24 cellular contexts compared by ENCODE assay signal in genomic region chr16:89892635-89893034, GRCh38. TPM values are rescaled to one million over a fixed set of nuclear protein-coding genes. Genes with fewer than 3 reads are reported as not detected.
DNase-seq lines count a peak whose midpoint lies in the region; ATAC-seq, FAIRE-seq and TF ChIP-seq lines count a peak whose summit lies in the region.
"Had no signal": no experiment of that assay in that cellular context is flagged by ENCODE, and none has a peak within 500 bp of the region (broad histone marks: within the 10 kb centered on the region; RNA-seq: fewer than 3 reads in every experiment).

No MANE protein-coding gene starts in this region.

- RAD21 ChIA-PET in GM12878 (lab: Charles Lee; ENCODE audit: unreplicated experiment) = no interaction called here

- H3K79me1 ChIP-seq in neuronal stem cell (ENCODE audit: low read depth, low read length) = peaks cover 6% of the 10 kb centered on the region

- H4K8ac ChIP-seq in neuronal stem cell (ENCODE audit: low read depth, low read length) = no peak overlapping the region

- 97% methylated on average over 9 of the region's 9 CpGs for WGBS in GM12878 (ENCODE audit: insufficient coverage, insufficient replicate concordance, low lambda C conversion rate, missing lambda C conversion rate)
- no CpG with 5 or more reads among the region's 9 CpGs for WGBS in neuronal stem cell (ENCODE audit: extremely low coverage in 2 of 2, insufficient read length in 2 of 2, insufficient replicate concordance in 1 of 2), 2 donors

- CTCF ChIA-PET in GM12878 (lab: Yijun Ruan, JAX) = no interaction called here

- H3K23ac ChIP-seq in neuronal stem cell (ENCODE audit: low read depth, low read length, poor library complexity) = no peak overlapping the region

- H2BK15ac ChIP-seq in neuronal stem cell (ENCODE audit: low read length) = no peak overlapping the region

- no peaks in the 10 kb centered on the region for H3K27me3 Mint-ChIP-seq in natural killer cell treated with Interleukin-12 subunit alpha and Interleukin-12 subunit beta and Interleukin-15 and Interleukin-18, amount 100 ng/mL, for 72 hours
- H3K27me3 Mint-ChIP-seq in natural killer cell (ENCODE audit: low read depth in 2 of 2) = no peaks in the 10 kb centered on the region
- H3K27me3 Mint-ChIP-seq: B cell; CD4-positive, alpha-beta T cell had no signal

- peak overlapping the region; percentile 6 for H2BK12ac ChIP-seq in neuronal stem cell (ENCODE audit: low read length)

- no peaks in the 10 kb centered on the region for H3K79me2 ChIP-seq in GM12878 (ENCODE audit: control insufficient read depth, insufficient read depth, low read length)

- no peaks in the 10 kb centered on the region for H3K9me3 ChIP-seq in GM12878 (replicated peaks; ENCODE audit: control insufficient read depth, insufficient read depth, low read length)
- no peaks in the 10 kb centered on the region for H3K9me3 ChIP-seq in neuronal stem cell (replicated peaks in 1 of 2; ENCODE audit: control insufficient read depth in 2 of 2, insufficient read depth in 1 of 2, low read depth in 1 of 2, low read length in 2 of 2)
- H3K9me3 ChIP-seq: A549; BLaER1 treated with 17β-estradiol and CSF1 and Interleukin-3, amounts not matched to agents 10 nM and 100 nM had no signal

- H4K20me1 ChIP-seq in GM12878 (ENCODE audit: control insufficient read depth, insufficient read depth) = no peaks in the 10 kb centered on the region

- TF ChIP-seq EP300 in GM12878 (IDR thresholded peaks at IDR 0.05; ENCODE audit: borderline replicate concordance in 1 of 2, control insufficient read depth in 1 of 2, low read depth in 2 of 2, low read length in 2 of 2) = no peak

- intact Hi-C loops in natural killer cell (cut with micrococcal nuclease) = no loop called here
- intact Hi-C loops in GM12878 (cut with micrococcal nuclease; ENCODE audit: unreplicated experiment) = no loop called here

- no peak overlapping the region for H2BK5ac ChIP-seq in neuronal stem cell (ENCODE audit: low read length)

- TF ChIP-seq POLR2A in GM12878 (IDR thresholded peaks at IDR 0.05; ENCODE audit: low read depth, low read length) = peak; percentile 49; the same call in 1 of the 2 replicates

- H3K4me1 ChIP-seq in GM12878 (ENCODE audit: control insufficient read depth, insufficient read depth, low read length) (no peaks in the 10 kb centered on the region), neuronal stem cell (ENCODE audit: control insufficient read depth in 2 of 2, insufficient read depth in 1 of 2, low read depth in 1 of 2, low read length in 2 of 2) (no peaks in the 10 kb centered on the region)
- H3K4me1 ChIP-seq: A549; BLaER1 treated with 17β-estradiol and CSF1 and Interleukin-3, amounts not matched to agents 10 nM and 100 nM had no signal

- in situ Hi-C loops in GM12878 (cut with MboI) = no loop called here

- H3K27me3 ChIP-seq in GM12878 (replicated peaks in 1 of 2; ENCODE audit: control insufficient read depth in 2 of 2, insufficient read depth in 2 of 2, low read length in 1 of 2) (no peaks in the 10 kb centered on the region), neuronal stem cell (ENCODE audit: control insufficient read depth in 3 of 3, insufficient read depth in 3 of 3, low read depth in 1 of 3, low read length in 3 of 3) (no peaks in the 10 kb centered on the region)
- H3K27me3 ChIP-seq: BLaER1 treated with 17β-estradiol and CSF1 and Interleukin-3, amounts not matched to agents 10 nM and 100 nM had no signal

- H3K18ac ChIP-seq in neuronal stem cell (ENCODE audit: low read length) = no peak overlapping the region

- POLR2A ChIA-PET in GM12878 (lab: Charles Lee) = no interaction called here

- peaks cover 5 to 7% of the 10 kb centered on the region in 2 donors for H3K4me1 Mint-ChIP-seq in natural killer cell treated with Interleukin-12 subunit alpha and Interleukin-12 subunit beta and Interleukin-15 and Interleukin-18, amount 100 ng/mL, for 72 hours (ENCODE audit: low read depth in 2 of 2)
- peaks cover 9 to 12% of the 10 kb centered on the region in 2 donors for H3K4me1 Mint-ChIP-seq in natural killer cell
- H3K4me1 Mint-ChIP-seq: B cell had no signal

- no peaks in the 10 kb centered on the region for H3K9me3 Mint-ChIP-seq in natural killer cell treated with Interleukin-12 subunit alpha and Interleukin-12 subunit beta and Interleukin-15 and Interleukin-18, amount 100 ng/mL, for 72 hours
- no peaks in the 10 kb centered on the region for H3K9me3 Mint-ChIP-seq in natural killer cell
- H3K9me3 Mint-ChIP-seq: CD4-positive, alpha-beta T cell; CD8-positive, alpha-beta T cell had no signal

- no peak for ATAC-seq in natural killer cell treated with Interleukin-12 subunit alpha and Interleukin-12 subunit beta and Interleukin-15 and Interleukin-18, amount 100 ng/mL, for 72 hours
- ATAC-seq in natural killer cell = no peak
- no peak for ATAC-seq in GM12878
- no peak for ATAC-seq in GM19452 (IDR thresholded peaks at IDR 0.05; ENCODE audit: unreplicated experiment)
- no peak for ATAC-seq in activated CD4-positive, CD25-positive, alpha-beta regulatory T cell treated with anti-CD3 and anti-CD28 coated beads, Interleukin-2, amount 50 U/mL, for 24 hours
- ATAC-seq in HG03280 (IDR thresholded peaks at IDR 0.05; ENCODE audit: unreplicated experiment) = no peak
- ATAC-seq: CD8-positive, alpha-beta T cell had no signal

- H2AK5ac ChIP-seq in neuronal stem cell (ENCODE audit: low read depth, low read length) = no peak overlapping the region

- H3K36me3 ChIP-seq in GM12878 (ENCODE audit: control insufficient read depth in 2 of 2, insufficient read depth in 2 of 2, low read length in 1 of 2) = peaks cover 28 to 50% of the 10 kb centered on the region in 2 experiments; a peak in 3 of 4 replicates
- peaks cover 41 to 96% of the 10 kb centered on the region in 2 donors for H3K36me3 ChIP-seq in neuronal stem cell (replicated peaks in 1 of 2; ENCODE audit: control insufficient read depth in 2 of 2, insufficient read depth in 2 of 2, low read length in 2 of 2)

- SMC1A ChIA-PET in GM12878 (lab: Charles Lee; ENCODE audit: uncharacterized antibody, unreplicated experiment) = no interaction called here

- no peaks in the 10 kb centered on the region for H3K36me3 Mint-ChIP-seq in natural killer cell treated with Interleukin-12 subunit alpha and Interleukin-12 subunit beta and Interleukin-15 and Interleukin-18, amount 100 ng/mL, for 72 hours
- H3K36me3 Mint-ChIP-seq in natural killer cell = no peaks in the 10 kb centered on the region

- DNase-seq in natural killer cell treated with Interleukin-12 subunit alpha and Interleukin-12 subunit beta and Interleukin-15 and Interleukin-18, amount 100 ng/mL, for 72 hours (ENCODE audit: low spot score) = peak; percentile 45
- DNase-seq in natural killer cell (no peak), GM12878 (ENCODE audit: low read depth, low spot score) (no peak), neuronal stem cell (ENCODE audit: low spot score) (no peak)
- DNase-seq: AML-193; CD4-positive, alpha-beta T cell; CD8-positive, alpha-beta T cell; DMS 273 treated with DMSO at 0.1 percent for 48 hours; DMS153; DMS53; DMS79; DND-41; EL; GDM1 had no signal

- H2AFZ ChIP-seq in GM12878 (ENCODE audit: control insufficient read depth, low read depth, low read length) = no peak overlapping the region
- no peak overlapping the region for H2AFZ ChIP-seq in neuronal stem cell (ENCODE audit: low read length)

- no peak for TF ChIP-seq RAD21 in GM12878 (IDR thresholded peaks at IDR 0.05; ENCODE audit: insufficient read depth, low read depth, low read length)

- H3K9ac ChIP-seq in GM12878 (ENCODE audit: control insufficient read depth, insufficient read depth, low read length) = no peak overlapping the region
- peak overlapping the region; percentile 44 for H3K9ac ChIP-seq in neuronal stem cell (ENCODE audit: low read depth, low read length, poor library complexity)
- H3K9ac ChIP-seq: BLaER1 treated with 17β-estradiol and CSF1 and Interleukin-3, amounts not matched to agents 10 nM and 100 nM had no signal

- H4K91ac ChIP-seq in neuronal stem cell (ENCODE audit: low read depth, low read length, poor library complexity) = no peak overlapping the region

- H3K4me3 Mint-ChIP-seq in natural killer cell treated with Interleukin-12 subunit alpha and Interleukin-12 subunit beta and Interleukin-15 and Interleukin-18, amount 100 ng/mL, for 72 hours = no peak overlapping the region
- no peak overlapping the region for H3K4me3 Mint-ChIP-seq in natural killer cell
- H3K4me3 Mint-ChIP-seq: B cell; CD4-positive, alpha-beta T cell; CD8-positive, alpha-beta T cell had no signal

- H3K27ac ChIP-seq in GM12878 (ENCODE audit: control insufficient read depth, insufficient read depth) (no peak overlapping the region), neuronal stem cell (replicated peaks; ENCODE audit: low read length) (no peak overlapping the region)
- H3K27ac ChIP-seq: 22Rv1; A549; BLaER1 treated with 17β-estradiol and CSF1 and Interleukin-3, amounts not matched to agents 10 nM and 100 nM; C4-2B had no signal

- TSS peak; percentile 17 for BruUV-seq in GM12878 (replicated peaks; lab: Mats Ljungman, UMichigan)

- no peak overlapping the region for H3K14ac ChIP-seq in neuronal stem cell (ENCODE audit: low read length)

- H3K4ac ChIP-seq in neuronal stem cell (ENCODE audit: low read length) = no peak overlapping the region

- no peak overlapping the region for H3K27ac Mint-ChIP-seq in natural killer cell treated with Interleukin-12 subunit alpha and Interleukin-12 subunit beta and Interleukin-15 and Interleukin-18, amount 100 ng/mL, for 72 hours
- no peak overlapping the region for H3K27ac Mint-ChIP-seq in natural killer cell
- H3K27ac Mint-ChIP-seq: B cell; CD4-positive, alpha-beta T cell; CD8-positive, alpha-beta T cell had no signal

- FAIRE-seq in GM12878 (lab: Jason Lieb, UNC) = no peak
- FAIRE-seq: A549, GM12891, GM19239 had no signal

- H3K4me2 ChIP-seq in GM12878 (ENCODE audit: control insufficient read depth, insufficient read depth) (no peak overlapping the region), neuronal stem cell (ENCODE audit: insufficient read depth, low read length, poor library complexity, severe bottlenecking) (no peak overlapping the region)
- H3K4me2 ChIP-seq: A549; BLaER1 treated with 17β-estradiol and CSF1 and Interleukin-3, amounts not matched to agents 10 nM and 100 nM had no signal

- no peak for TF ChIP-seq CTCF in natural killer cell (IDR thresholded peaks at IDR 0.05)
- TF ChIP-seq CTCF in GM12878 (IDR thresholded peaks at IDR 0.05 in 2 of 3, conservative IDR thresholded peaks at IDR 0.05 in 1 of 3; ENCODE audit: control insufficient read depth in 2 of 3, extremely low read depth in 1 of 3, insufficient read depth in 1 of 3, low read depth in 3 of 3, low read length in 3 of 3) = no peak

- H3K4me3 ChIP-seq in GM12878 = no peak overlapping the region
- no peak overlapping the region for H3K4me3 ChIP-seq in neuronal stem cell (ENCODE audit: low read length in 2 of 2)
- H3K4me3 ChIP-seq: A549; BLaER1 treated with 17β-estradiol and CSF1 and Interleukin-3, amounts not matched to agents 10 nM and 100 nM had no signal

- no peak overlapping the region for H2BK120ac ChIP-seq in neuronal stem cell (ENCODE audit: low read depth, low read length)

RNA-seq across cellular contexts. Expression of gene TCF25, which starts 19.2 kb away (rescaled TPM):
- 100 to 1,000 TPM; 239 to 382 TPM for total RNA-seq in natural killer cell treated with Interleukin-12 subunit alpha and Interleukin-12 subunit beta and Interleukin-15 and Interleukin-18, amount 100 ng/mL, for 72 hours
- 100 to 1,000 TPM; 509 to 682 (median 567) TPM for total RNA-seq in natural killer cell
- total RNA-seq in GM12878 (2013; cell fraction: nucleolus; rRNA removed) = 211 and 247 TPM in 2 replicates
- total RNA-seq in GM12878 (2014; rRNA removed) = 92.1 and 102 TPM in 2 replicates
- 47.1 and 52.7 TPM in 2 replicates for total RNA-seq in GM12878 (2014; rRNA removed; fragmentation: Illumina TruSeq; extraction: Trizol)
- 110 and 130 TPM in 2 replicates for total RNA-seq in GM12878 (2021)
- 79.7 TPM for polyA plus RNA-seq in GM12878 (2011; ENCODE audit: low read depth)
- polyA plus RNA-seq in GM12878 (2011; rRNA removed) = 70.2 and 87.7 TPM in 2 replicates
- 92.9 and 118 TPM in 2 replicates for polyA plus RNA-seq in GM12878 (2011; cell fraction: cytosol; rRNA removed)
- polyA plus RNA-seq in GM12878 (2011; cell fraction: nucleus; rRNA removed) = 274 and 357 TPM in 2 replicates
- polyA plus RNA-seq in GM12878 (2012) = 148 and 213 TPM in 2 replicates
- polyA plus RNA-seq in GM12878 (2014; fragmentation: Illumina TruSeq; extraction: Trizol) = 42.7 and 82.1 TPM in 2 replicates
- 10 to 100 TPM in 1 of 2 experiments, 1 to 10 TPM in 1; 8.4 to 22.5 TPM for polyA plus RNA-seq in GM12878 (2014; fragmentation: Nextera tagmentation; extraction: Ambion mirVana)
- 119 and 124 TPM in 2 replicates for polyA plus RNA-seq in GM12878 (2014; rRNA removed)
- 10 to 100 TPM; 91.1 to 96.6 TPM for polyA plus RNA-seq in GM12878 (2016; fragmentation: Nextera tagmentation; extraction: Ambion mirVana)
- polyA minus RNA-seq in GM12878 (2011; rRNA and poly(A)+ RNA removed) = 51.9 and 78.2 TPM in 2 replicates
- polyA minus RNA-seq in GM12878 (2011; cell fraction: cytosol; rRNA and poly(A)+ RNA removed) = 28.9 and 36.4 TPM in 2 replicates
- 46.1 and 78.6 TPM in 2 replicates for polyA minus RNA-seq in GM12878 (2011; cell fraction: nucleus; rRNA and poly(A)+ RNA removed)
- polyA plus RNA-seq in neuronal stem cell (2013, experiment 1 of 2) = 136 TPM
- polyA plus RNA-seq in neuronal stem cell (2013, experiment 2 of 2) = 136 TPM

RNA-seq across cellular contexts. Expression of gene MC1R, which starts 26.0 kb away (rescaled TPM):
- total RNA-seq in natural killer cell treated with Interleukin-12 subunit alpha and Interleukin-12 subunit beta and Interleukin-15 and Interleukin-18, amount 100 ng/mL, for 72 hours = 10 to 100 TPM in 1 of 2 donors, 1 to 10 TPM in 1; 9.3 to 13.0 TPM
- 10 to 100 TPM; 12.3 to 22.2 (median 13.7) TPM for total RNA-seq in natural killer cell
- 8.0 and 12.8 TPM in 2 replicates for total RNA-seq in GM12878 (2013; cell fraction: nucleolus; rRNA removed)
- 0.60 and 0.62 TPM in 2 replicates for total RNA-seq in GM12878 (2014; rRNA removed)
- total RNA-seq in GM12878 (2014; rRNA removed; fragmentation: Illumina TruSeq; extraction: Trizol) = 0.28 and 0.40 TPM in 2 replicates
- total RNA-seq in GM12878 (2021) = 0.72 and 1.3 TPM in 2 replicates
- polyA plus RNA-seq in GM12878 (2011; ENCODE audit: low read depth) = 0.55 TPM
- polyA plus RNA-seq in GM12878 (2011; rRNA removed) = 0.68 and 1.0 TPM in 2 replicates
- polyA plus RNA-seq in GM12878 (2011; cell fraction: cytosol; rRNA removed) = 1.3 and 1.5 TPM in 2 replicates
- 11.5 and 15.2 TPM in 2 replicates for polyA plus RNA-seq in GM12878 (2011; cell fraction: nucleus; rRNA removed)
- polyA plus RNA-seq in GM12878 (2012) = 0.44 and 1.2 TPM in 2 replicates
- polyA plus RNA-seq in GM12878 (2014; fragmentation: Illumina TruSeq; extraction: Trizol) = 0.50 TPM in 1 of 2 replicates, not detected in the other
- under 1 TPM; 0.06 to 0.07 TPM for polyA plus RNA-seq in GM12878 (2014; fragmentation: Nextera tagmentation; extraction: Ambion mirVana)
- 1.8 and 2.3 TPM in 2 replicates for polyA plus RNA-seq in GM12878 (2014; rRNA removed)
- polyA plus RNA-seq in GM12878 (2016; fragmentation: Nextera tagmentation; extraction: Ambion mirVana) = under 1 TPM; 0.18 to 0.40 TPM
- polyA minus RNA-seq in GM12878 (2011; rRNA and poly(A)+ RNA removed) = 1.8 and 2.8 TPM in 2 replicates
- 0.40 and 1.4 TPM in 2 replicates for polyA minus RNA-seq in GM12878 (2011; cell fraction: cytosol; rRNA and poly(A)+ RNA removed)
- 1.8 and 4.1 TPM in 2 replicates for polyA minus RNA-seq in GM12878 (2011; cell fraction: nucleus; rRNA and poly(A)+ RNA removed)
- 2.1 TPM for polyA plus RNA-seq in neuronal stem cell (2013, experiment 1 of 2)
- 2.1 TPM for polyA plus RNA-seq in neuronal stem cell (2013, experiment 2 of 2)

RNA-seq across cellular contexts. Expression of gene TUBB3, which starts 30.5 kb away (rescaled TPM):
- 10 to 100 TPM in 1 of 2 donors, 1 to 10 TPM in 1; 9.6 to 10.9 TPM for total RNA-seq in natural killer cell treated with Interleukin-12 subunit alpha and Interleukin-12 subunit beta and Interleukin-15 and Interleukin-18, amount 100 ng/mL, for 72 hours
- 1 to 10 TPM; 1.1 to 1.3 (median 1.2) TPM for total RNA-seq in natural killer cell
- 1.7 TPM in 1 of 2 replicates, not detected in the other for total RNA-seq in GM12878 (2013; cell fraction: nucleolus; rRNA removed)
- total RNA-seq in GM12878 (2014; rRNA removed) = 1.3 and 1.6 TPM in 2 replicates
- 0.49 and 0.69 TPM in 2 replicates for total RNA-seq in GM12878 (2014; rRNA removed; fragmentation: Illumina TruSeq; extraction: Trizol)
- total RNA-seq in GM12878 (2021) = 1.6 and 2.3 TPM in 2 replicates
- polyA plus RNA-seq in GM12878 (2011; ENCODE audit: low read depth) = 0.29 TPM
- 0.19 and 0.58 TPM in 2 replicates for polyA plus RNA-seq in GM12878 (2011; rRNA removed)
- polyA plus RNA-seq in GM12878 (2011; cell fraction: cytosol; rRNA removed) = 0.52 and 1.0 TPM in 2 replicates
- 1.8 TPM in 2 replicates for polyA plus RNA-seq in GM12878 (2011; cell fraction: nucleus; rRNA removed)
- 1.0 and 1.3 TPM in 2 replicates for polyA plus RNA-seq in GM12878 (2012)
- 0.32 TPM in 1 of 2 replicates, not detected in the other for polyA plus RNA-seq in GM12878 (2014; fragmentation: Illumina TruSeq; extraction: Trizol)
- polyA plus RNA-seq in GM12878 (2014; fragmentation: Nextera tagmentation; extraction: Ambion mirVana) = under 1 TPM in 1 of 2 experiments, not detected in 1; 0.09 TPM
- polyA plus RNA-seq in GM12878 (2014; rRNA removed) = 0.50 and 0.86 TPM in 2 replicates
- polyA plus RNA-seq in GM12878 (2016; fragmentation: Nextera tagmentation; extraction: Ambion mirVana) = 1 to 10 TPM; 1.3 to 2.5 TPM
- 0.51 and 1.4 TPM in 2 replicates for polyA minus RNA-seq in GM12878 (2011; rRNA and poly(A)+ RNA removed)
- polyA minus RNA-seq in GM12878 (2011; cell fraction: cytosol; rRNA and poly(A)+ RNA removed) = 0.67 TPM in 1 of 2 replicates, not detected in the other
- polyA minus RNA-seq in GM12878 (2011; cell fraction: nucleus; rRNA and poly(A)+ RNA removed) = 0.60 TPM in 1 of 2 replicates, not detected in the other
- 121 TPM for polyA plus RNA-seq in neuronal stem cell (2013, experiment 1 of 2)
- 119 TPM for polyA plus RNA-seq in neuronal stem cell (2013, experiment 2 of 2)

RNA-seq across cellular contexts. Expression of gene DEF8, which starts 55.9 kb away (rescaled TPM):
- 10 to 100 TPM; 44.2 to 55.5 TPM for total RNA-seq in natural killer cell treated with Interleukin-12 subunit alpha and Interleukin-12 subunit beta and Interleukin-15 and Interleukin-18, amount 100 ng/mL, for 72 hours
- total RNA-seq in natural killer cell (10 to 100 TPM; 43.0 to 60.3 (median 50.1) TPM), GM12878 (2014; rRNA removed) (88.3 and 98.2 TPM in 2 replicates), GM12878 (2014; rRNA removed; fragmentation: Illumina TruSeq; extraction: Trizol) (35.3 and 38.6 TPM in 2 replicates), GM12878 (2021) (63.8 and 72.1 TPM in 2 replicates)
- total RNA-seq in GM12878 (2013; cell fraction: nucleolus; rRNA removed) = 34.0 and 49.6 TPM in 2 replicates
- 27.4 TPM for polyA plus RNA-seq in GM12878 (2011; ENCODE audit: low read depth)
- polyA plus RNA-seq in GM12878 (2011; rRNA removed) (14.4 and 27.9 TPM in 2 replicates), GM12878 (2014; fragmentation: Illumina TruSeq; extraction: Trizol) (13.5 and 28.8 TPM in 2 replicates), GM12878 (2014; fragmentation: Nextera tagmentation; extraction: Ambion mirVana) (10 to 100 TPM; 17.0 to 33.5 TPM), GM12878 (2014; rRNA removed) (80.6 and 124 TPM in 2 replicates), GM12878 (2016; fragmentation: Nextera tagmentation; extraction: Ambion mirVana) (10 to 100 TPM; 63.2 to 64.1 TPM)
- polyA plus RNA-seq in GM12878 (2011; cell fraction: cytosol; rRNA removed) = 53.1 and 56.5 TPM in 2 replicates
- 93.4 and 142 TPM in 2 replicates for polyA plus RNA-seq in GM12878 (2011; cell fraction: nucleus; rRNA removed)
- polyA plus RNA-seq in GM12878 (2012) = 26.0 and 37.6 TPM in 2 replicates
- polyA minus RNA-seq in GM12878 (2011; rRNA and poly(A)+ RNA removed) = 19.9 and 23.1 TPM in 2 replicates
- 14.2 and 15.2 TPM in 2 replicates for polyA minus RNA-seq in GM12878 (2011; cell fraction: cytosol; rRNA and poly(A)+ RNA removed)
- polyA minus RNA-seq in GM12878 (2011; cell fraction: nucleus; rRNA and poly(A)+ RNA removed) = 9.8 and 24.4 TPM in 2 replicates
- polyA plus RNA-seq in neuronal stem cell (2013, experiment 1 of 2) = 52.9 TPM
- 52.2 TPM for polyA plus RNA-seq in neuronal stem cell (2013, experiment 2 of 2)
